In the genomic region with DNA sequence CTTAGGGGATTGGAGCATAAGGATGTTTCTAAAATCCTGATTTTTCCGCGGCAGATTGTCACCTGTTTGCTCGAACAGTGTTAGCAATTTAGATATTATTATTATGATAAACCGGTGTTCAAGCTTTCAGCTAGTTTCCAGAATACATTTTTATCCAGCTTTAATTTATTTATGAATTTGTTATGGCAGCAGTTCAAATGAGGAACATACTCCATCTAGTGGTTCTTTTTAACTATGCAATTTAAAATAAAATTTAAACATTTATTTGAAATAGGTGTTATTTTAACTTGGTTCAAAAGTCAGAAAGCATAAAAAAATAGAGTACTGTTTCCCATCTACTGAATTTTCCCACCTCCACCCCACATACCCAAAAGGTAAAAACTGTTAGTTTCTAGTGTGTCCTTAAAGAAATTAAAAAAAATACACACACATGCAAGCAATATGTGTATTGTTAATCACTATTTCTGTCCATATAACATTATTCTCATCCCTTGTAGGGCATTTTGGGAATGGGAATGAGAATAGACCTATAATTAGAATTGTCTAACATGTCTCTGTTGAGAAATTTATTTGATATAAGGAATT, we compare ENCODE assay signal across 10 cellular contexts. TPM values are rescaled to one million over a fixed set of nuclear protein-coding genes. Genes with fewer than 3 reads are reported as not detected.
DNase-seq lines count a peak whose midpoint lies in the region; ATAC-seq and TF ChIP-seq lines count a peak whose summit lies in the region.
"Had no signal": no experiment of that assay in that cellular context is flagged by ENCODE, and none has a peak within 500 bp of the region (broad histone marks: within the 10 kb centered on the region; RNA-seq: fewer than 3 reads in every experiment).

No MANE protein-coding gene starts in this region.

- H3K4me3 Mint-ChIP-seq in activated CD4-positive, alpha-beta T cell treated with anti-CD3 and anti-CD28 coated beads for 36 hours, result no peak overlapping the region
- H3K4me3 Mint-ChIP-seq: CD8-positive, alpha-beta memory T cell had no signal

- H3K36me3 ChIP-seq in psoas muscle (ENCODE audit: insufficient read depth in 1 of 2, low read depth in 1 of 2), result no peaks in the 10 kb centered on the region

- H3K9me3 ChIP-seq in psoas muscle, result peaks cover 13% of the 10 kb centered on the region

- TF ChIP-seq CTCF in dorsolateral prefrontal cortex (IDR thresholded peaks at IDR 0.05 in 54 of 56, conservative IDR thresholded peaks at IDR 0.05 in 2 of 56; ENCODE audit: low read depth in 1 of 56, partially characterized antibody in 56 of 56) (peak; percentile 41 to 82 (median 64)), psoas muscle (IDR thresholded peaks at IDR 0.05) (peak; percentile 53)

- peaks cover 0 to 17% (median 0%) of the 10 kb centered on the region in 45 donors for H3K27me3 ChIP-seq in dorsolateral prefrontal cortex
- H3K27me3 ChIP-seq in psoas muscle (ENCODE audit: insufficient read depth in 3 of 3, low read length in 2 of 3), result no peaks in the 10 kb centered on the region

- H3K27ac Mint-ChIP-seq in activated CD4-positive, alpha-beta T cell treated with anti-CD3 and anti-CD28 coated beads for 36 hours, result no peak overlapping the region
- H3K27ac Mint-ChIP-seq: CD8-positive, alpha-beta memory T cell had no signal

- H3K4me3 ChIP-seq in dorsolateral prefrontal cortex, result no peak overlapping the region
- H3K4me3 ChIP-seq in psoas muscle, result no peak overlapping the region
- H3K4me3 ChIP-seq: skin epidermis had no signal

- intact Hi-C loops in dorsolateral prefrontal cortex (cut with DNase I) (no loop called here), psoas muscle (cut with DNase I) (no loop called here)
- intact Hi-C loops in activated CD4-positive, alpha-beta T cell treated with anti-CD3 and anti-CD28 coated beads for 36 hours (cut with DNase I, micrococcal nuclease), result no loop called here

- H3K9me3 Mint-ChIP-seq in activated CD4-positive, alpha-beta T cell treated with anti-CD3 and anti-CD28 coated beads for 36 hours (ENCODE audit: low read depth), result peaks cover 9% of the 10 kb centered on the region

- H3K27ac ChIP-seq in dorsolateral prefrontal cortex (no peak overlapping the region), psoas muscle (no peak overlapping the region)
- H3K27ac ChIP-seq: skin epidermis had no signal

- H3K27me3 Mint-ChIP-seq in activated CD4-positive, alpha-beta T cell treated with anti-CD3 and anti-CD28 coated beads for 36 hours, result peaks cover 38% of the 10 kb centered on the region

- WGBS in psoas muscle, 3 donors, result 31 to 40% (median 35%) methylated on average over 4 of the region's 4 CpGs

- CTCF ChIA-PET in activated CD4-positive, alpha-beta T cell treated with anti-CD3 and anti-CD28 coated beads for 36 hours (lab: Charles Lee), result interaction anchor here (0.6 to 1.7 kb wide), 18 partner anchors 10 to 1438 kb away, joined by 3 to 6 read pairs (median 4); a partner anchor contains a TSS

- POLR2A ChIA-PET in activated CD4-positive, alpha-beta T cell treated with anti-CD3 and anti-CD28 coated beads for 36 hours (lab: Charles Lee), result interaction anchor here (0.7 kb wide), 1 partner anchor 25 kb away, joined by 7 read pairs; no protein-coding TSS in a partner anchor

- peak; percentile 16 for DNase-seq in NCI-H1092 treated with DMSO at 0.1 percent for 48 hours (lab: John Stamatoyannopoulos, UW)
- no peak for DNase-seq in NCI-H1092 (lab: John Stamatoyannopoulos, UW)
- DNase-seq in NCI-H1105 treated with DMSO at 0.1 percent for 48 hours (lab: John Stamatoyannopoulos, UW), result peak; percentile 32
- no peak for DNase-seq in dorsolateral prefrontal cortex
- no peak for DNase-seq in psoas muscle
- DNase-seq in activated CD4-positive, alpha-beta T cell treated with anti-CD3 and anti-CD28 coated beads for 36 hours, result no peak
- DNase-seq in activated CD4-positive, alpha-beta T cell treated with anti-CD3 and anti-CD28 coated beads for 4 hours, result no peak

- no peaks in the 10 kb centered on the region for H3K36me3 Mint-ChIP-seq in activated CD4-positive, alpha-beta T cell treated with anti-CD3 and anti-CD28 coated beads for 36 hours (ENCODE audit: low read depth)

- ATAC-seq in psoas muscle (no peak), HG02885 (IDR thresholded peaks at IDR 0.05; ENCODE audit: poor library complexity, unreplicated experiment) (no peak)
- no peak for ATAC-seq in activated CD4-positive, alpha-beta T cell treated with anti-CD3 and anti-CD28 coated beads for 36 hours

- H3K4me1 ChIP-seq in psoas muscle, result no peaks in the 10 kb centered on the region

- no peaks in the 10 kb centered on the region for H3K4me1 Mint-ChIP-seq in activated CD4-positive, alpha-beta T cell treated with anti-CD3 and anti-CD28 coated beads for 36 hours
- H3K4me1 Mint-ChIP-seq: CD8-positive, alpha-beta memory T cell had no signal

RNA-seq across cellular contexts. Expression of a gene that starts 23.2 kb away (rescaled TPM):
- total RNA-seq in dorsolateral prefrontal cortex, result under 1 TPM in 1 of 120 experiments, not detected in 119; 0.22 TPM
- total RNA-seq in psoas muscle, result not detected
- under 1 TPM in 1 of 3 donors, not detected in 2; 0.01 TPM for polyA plus RNA-seq in psoas muscle
- under 1 TPM in 1 of 2 experiments, not detected in 1; 0.23 TPM for total RNA-seq in activated CD4-positive, alpha-beta T cell treated with anti-CD3 and anti-CD28 coated beads for 36 hours
- polyA plus RNA-seq: CD8-positive, alpha-beta memory T cell had no signal

Comparison
In these comparisons a context has a peak if more than half of its experiments do, and no peak if none do; other contexts are left out.
1. DNase-seq: peak in NCI-H1092 treated with DMSO at 0.1 percent for 48 hours (single experiment) and NCI-H1105 treated with DMSO at 0.1 percent for 48 hours (single experiment); none in NCI-H1092 (single experiment), dorsolateral prefrontal cortex (0 of 10), psoas muscle (0 of 2), activated CD4-positive, alpha-beta T cell treated with anti-CD3 and anti-CD28 coated beads for 36 hours (single experiment) and activated CD4-positive, alpha-beta T cell treated with anti-CD3 and anti-CD28 coated beads for 4 hours (0 of 2).